In the genomic region with DNA sequence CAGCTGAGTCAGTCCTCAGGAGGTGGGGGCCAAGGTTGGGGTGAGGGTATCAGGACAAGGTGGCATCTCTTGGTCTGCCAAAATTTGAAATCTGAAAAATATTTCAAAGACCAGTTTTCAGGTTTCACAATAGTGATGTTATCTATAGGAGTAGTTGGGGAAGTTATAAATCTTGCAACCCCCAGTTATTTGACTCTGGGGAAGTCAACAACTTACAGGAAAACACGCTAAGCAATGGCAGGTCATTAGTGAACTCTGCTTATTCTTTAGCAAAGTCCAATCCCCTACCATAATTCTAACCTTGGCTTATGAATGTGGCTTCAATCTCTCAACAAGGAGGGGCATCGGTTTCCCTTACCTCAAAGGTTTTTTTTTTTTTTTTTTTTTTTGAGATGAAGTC, we compare ENCODE assay signal across 23 cellular contexts.
"Had no signal": no experiment of that assay in that cellular context is flagged by ENCODE, and none has a peak within 500 bp of the region (broad histone marks: within the 10 kb centered on the region; RNA-seq: fewer than 3 reads in every experiment).

No MANE protein-coding gene starts in this region.

- H3K27ac ChIP-seq: dorsolateral prefrontal cortex, esophagus muscularis mucosa, foreskin keratinocyte, heart right ventricle, lower lobe of right lung, ovary, psoas muscle, sigmoid colon, stomach, thyroid gland had no signal

- H3K4me3 ChIP-seq: dorsolateral prefrontal cortex, esophagus muscularis mucosa, heart right ventricle, lower lobe of right lung, ovary, psoas muscle, sigmoid colon, stomach, thyroid gland had no signal

- H3K9me3 Mint-ChIP-seq: stimulated activated effector memory CD8-positive, alpha-beta T cell treated with anti-CD3 and anti-CD28 coated beads, Interleukin-12 subunit alpha, Interleukin-12 subunit beta, amount 100 ng/mL, for 72 hours had no signal

- ATAC-seq: foreskin keratinocyte; heart right ventricle; left ventricle myocardium superior; lower lobe of right lung; naive thymus-derived CD8-positive, alpha-beta T cell; psoas muscle; right cardiac atrium; stimulated activated effector memory CD8-positive, alpha-beta T cell treated with anti-CD3 and anti-CD28 coated beads, Interleukin-12 subunit alpha, Interleukin-12 subunit beta, amount 100 ng/mL, for 72 hours had no signal

- H3K4me3 Mint-ChIP-seq: naive thymus-derived CD8-positive, alpha-beta T cell; nephron progenitor cell; stimulated activated effector memory CD8-positive, alpha-beta T cell treated with anti-CD3 and anti-CD28 coated beads, Interleukin-12 subunit alpha, Interleukin-12 subunit beta, amount 100 ng/mL, for 72 hours had no signal

- H3K36me3 ChIP-seq: esophagus muscularis mucosa, heart right ventricle, lower lobe of right lung, ovary, sigmoid colon, stomach, thyroid gland had no signal

- DNase-seq: dorsolateral prefrontal cortex; effector CD4-positive, alpha-beta T cell; foreskin keratinocyte; glutamatergic neuron; heart right ventricle; hypothalamus; left ventricle myocardium superior; lower lobe of right lung; naive thymus-derived CD8-positive, alpha-beta T cell; nephron progenitor cell; nucleus accumbens; ovary; psoas muscle; right cardiac atrium; sigmoid colon; stimulated activated CD4-positive, alpha-beta T cell treated with anti-CD3 and anti-CD28 coated beads, Interleukin-2, amount 100 ng/mL, for 24 hours; stimulated activated CD4-positive, alpha-beta T cell treated with anti-CD3 and anti-CD28 coated beads, Interleukin-4, amount 100 ng/mL, for 24 hours; stimulated activated naive CD4-positive, alpha-beta T cell treated with Interleukin-2 at 50 U/mL for 16 hours; stomach; thyroid gland; trophoblast cell had no signal

- H3K27me3 ChIP-seq: dorsolateral prefrontal cortex, esophagus muscularis mucosa, foreskin keratinocyte, heart right ventricle, ovary, sigmoid colon, stomach, thyroid gland had no signal

- H3K36me3 Mint-ChIP-seq: stimulated activated effector memory CD8-positive, alpha-beta T cell treated with anti-CD3 and anti-CD28 coated beads, Interleukin-12 subunit alpha, Interleukin-12 subunit beta, amount 100 ng/mL, for 72 hours had no signal

- H3K4me1 Mint-ChIP-seq: naive thymus-derived CD8-positive, alpha-beta T cell; nephron progenitor cell; stimulated activated effector memory CD8-positive, alpha-beta T cell treated with anti-CD3 and anti-CD28 coated beads, Interleukin-12 subunit alpha, Interleukin-12 subunit beta, amount 100 ng/mL, for 72 hours had no signal

- H3K4me1 ChIP-seq: esophagus muscularis mucosa, foreskin keratinocyte, lower lobe of right lung, psoas muscle, sigmoid colon, stomach, thyroid gland had no signal

- H3K27ac Mint-ChIP-seq: naive thymus-derived CD8-positive, alpha-beta T cell; nephron progenitor cell; stimulated activated effector memory CD8-positive, alpha-beta T cell treated with anti-CD3 and anti-CD28 coated beads, Interleukin-12 subunit alpha, Interleukin-12 subunit beta, amount 100 ng/mL, for 72 hours had no signal

- H3K9me3 ChIP-seq: esophagus muscularis mucosa, heart right ventricle, lower lobe of right lung, ovary, psoas muscle, sigmoid colon, stomach, thyroid gland had no signal
